ENCODE assay signal across 8 cellular contexts in the genomic region with DNA sequence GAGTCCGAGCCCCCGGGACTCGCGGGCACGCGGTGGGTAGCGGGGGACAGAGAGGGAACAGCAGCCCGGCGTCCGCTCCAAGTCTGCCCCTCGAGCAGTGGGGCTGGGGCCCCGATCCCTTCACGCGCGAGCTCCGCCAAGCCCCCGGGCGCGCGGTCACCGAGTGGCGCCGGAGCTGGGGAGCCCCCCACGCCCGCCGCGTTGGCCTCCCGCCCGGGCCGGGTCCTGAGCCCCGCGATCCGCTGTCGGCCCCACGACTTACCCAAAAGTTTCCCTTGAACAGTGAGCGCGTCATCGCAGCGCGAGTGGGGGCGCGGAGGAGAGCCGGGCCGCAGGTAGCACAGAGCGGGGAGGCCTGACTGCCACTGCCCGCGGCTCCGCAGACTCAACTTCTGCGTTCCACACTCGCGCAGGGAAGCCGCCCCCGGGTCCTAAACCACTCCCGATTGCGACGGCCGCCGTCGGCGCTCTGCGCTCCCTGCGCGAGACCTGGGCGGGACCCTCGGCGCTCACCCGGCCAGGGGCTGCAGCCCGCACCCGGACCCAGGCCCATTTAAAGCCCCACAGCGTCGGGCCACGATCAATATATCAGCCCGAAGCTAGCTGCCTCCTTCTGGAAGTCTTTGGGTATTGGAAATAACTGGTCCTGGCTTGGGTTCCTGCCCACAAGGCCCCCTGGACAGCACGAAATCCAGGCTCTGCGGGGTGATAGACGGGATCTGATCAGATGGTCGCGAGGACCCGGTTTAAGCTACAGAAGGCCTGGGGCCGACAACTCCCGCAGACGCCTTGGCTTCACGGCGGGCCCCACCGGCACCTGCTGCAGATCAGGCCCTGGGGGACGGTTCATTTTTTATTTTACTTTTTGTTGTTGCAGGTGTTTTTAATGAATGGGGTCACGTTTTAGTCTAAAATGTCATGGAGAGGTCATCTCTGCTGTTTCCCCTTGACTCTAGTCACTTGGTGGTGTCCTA. TPM values are rescaled to one million over a fixed set of nuclear protein-coding genes. Genes with fewer than 3 reads are reported as not detected.
A peak's percentile ranks its signal among the peaks of the same experiment; 100 is the strongest.
DNase-seq lines count a peak whose midpoint lies in the region; ATAC-seq and TF ChIP-seq lines count a peak whose summit lies in the region.

A gene with protein sequence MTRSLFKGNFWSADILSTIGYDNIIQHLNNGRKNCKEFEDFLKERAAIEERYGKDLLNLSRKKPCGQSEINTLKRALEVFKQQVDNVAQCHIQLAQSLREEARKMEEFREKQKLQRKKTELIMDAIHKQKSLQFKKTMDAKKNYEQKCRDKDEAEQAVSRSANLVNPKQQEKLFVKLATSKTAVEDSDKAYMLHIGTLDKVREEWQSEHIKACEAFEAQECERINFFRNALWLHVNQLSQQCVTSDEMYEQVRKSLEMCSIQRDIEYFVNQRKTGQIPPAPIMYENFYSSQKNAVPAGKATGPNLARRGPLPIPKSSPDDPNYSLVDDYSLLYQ (minus strand): TSS at position 367 of the 974 bp plus-strand sequence. CDS start 72 bp downstream, at position 295.

- ATAC-seq in GM18517 (IDR thresholded peaks at IDR 0.05; ENCODE audit: unreplicated experiment): peak; percentile 50
- peak; percentile 57 for ATAC-seq in HG02981 (IDR thresholded peaks at IDR 0.05; ENCODE audit: unreplicated experiment)

- no peaks in the 10 kb centered on the region for H3K9me3 Mint-ChIP-seq in neural crest cell

- peak within 1 kb of the TSS; percentile 65 for H3K9ac ChIP-seq in OCI-LY3 (ENCODE audit: low read length)
- peak within 1 kb of the TSS; percentile 63 to 89 (median 78) for H3K9ac ChIP-seq in subcutaneous abdominal adipose tissue (ENCODE audit: low read length in 5 of 5)

- TF ChIP-seq CTCF in OCI-LY3 (IDR thresholded peaks at IDR 0.05; ENCODE audit: low read depth, low read length) (peak; percentile 9; the same call in 1 of the 2 replicates), neural crest cell (conservative IDR thresholded peaks at IDR 0.05) (peak; percentile 32)

- H3K27ac ChIP-seq in OCI-LY3 (ENCODE audit: low read length) (no peak within 1 kb of the TSS), subcutaneous abdominal adipose tissue (ENCODE audit: low read depth, low read length) (no peak within 1 kb of the TSS)

- H3K79me2 ChIP-seq in OCI-LY3 (ENCODE audit: low read length): no peaks in the 10 kb centered on the region

- peaks cover 7% of the 10 kb centered on the region for H3K4me1 Mint-ChIP-seq in neural crest cell

- H3K36me3 ChIP-seq in OCI-LY3 (replicated peaks; ENCODE audit: low read depth, low read length) (peaks cover 6% of the 10 kb centered on the region), subcutaneous abdominal adipose tissue (ENCODE audit: control insufficient read depth in 5 of 5, insufficient read depth in 5 of 5, low read length in 5 of 5) (peaks cover 0 to under 1% (median 0%) of the 10 kb centered on the region in 5 donors)

- H3K4me3 ChIP-seq in OCI-LY3 (ENCODE audit: low read length) (peak within 1 kb of the TSS; percentile 80), subcutaneous abdominal adipose tissue (ENCODE audit: low read depth in 1 of 5, low read length in 5 of 5) (peak within 1 kb of the TSS; percentile 59 to 82 (median 69))

- H3K27ac Mint-ChIP-seq in neural crest cell (ENCODE audit: unreplicated experiment): no peak within 1 kb of the TSS

- DNase-seq in activated T-helper 1 cell treated with Interleukin-2 at 50 U/mL for 16 hours (ENCODE audit: low read depth): peak; percentile 48
- peak; percentile 38 for DNase-seq in fibroblast of peridontal ligament (ENCODE audit: extremely low read depth)
- peak; percentile 62 for DNase-seq in neural crest cell (ENCODE audit: low read depth, low spot score)
- no peak for DNase-seq in midbrain (lab: John Stamatoyannopoulos, UW)

- H3K4me1 ChIP-seq in OCI-LY3 (ENCODE audit: low read length): peaks cover 26% of the 10 kb centered on the region
- H3K4me1 ChIP-seq in subcutaneous abdominal adipose tissue (ENCODE audit: control insufficient read depth in 5 of 5, insufficient read depth in 5 of 5, low read length in 5 of 5): peaks cover 0 to 34% (median 30%) of the 10 kb centered on the region in 5 donors

- no peaks in the 10 kb centered on the region for H3K27me3 ChIP-seq in OCI-LY3 (ENCODE audit: low read depth, low read length)
- H3K27me3 ChIP-seq in subcutaneous abdominal adipose tissue (ENCODE audit: control insufficient read depth in 5 of 5, insufficient read depth in 4 of 5, low read length in 5 of 5): no peaks in the 10 kb centered on the region

- peak within 1 kb of the TSS; percentile 84 for H3K4me3 Mint-ChIP-seq in neural crest cell

- peak within 1 kb of the TSS; percentile 37 for H2AFZ ChIP-seq in OCI-LY3 (ENCODE audit: low read depth, low read length)

- H3K9me3 ChIP-seq in OCI-LY3 (ENCODE audit: insufficient read depth, low read length): no peaks in the 10 kb centered on the region
- no peaks in the 10 kb centered on the region for H3K9me3 ChIP-seq in subcutaneous abdominal adipose tissue (ENCODE audit: control insufficient read depth in 5 of 5, low read length in 5 of 5)

- H3K4me2 ChIP-seq in OCI-LY3 (ENCODE audit: low read length): peak within 1 kb of the TSS; percentile 80

- peaks cover 10% of the 10 kb centered on the region for H4K20me1 ChIP-seq in OCI-LY3 (ENCODE audit: insufficient read depth, low read length)

- H3K27me3 Mint-ChIP-seq in neural crest cell (ENCODE audit: low read depth): peaks cover 10% of the 10 kb centered on the region

- peaks cover under 1% of the 10 kb centered on the region for H3K36me3 Mint-ChIP-seq in neural crest cell (ENCODE audit: low read depth)

RNA-seq across cellular contexts. Expression of the gene that starts here (rescaled TPM):
- total RNA-seq in neural crest cell: 7.0 and 7.1 TPM in 2 replicates
